ENCODE assay signal across 34 cellular contexts in genomic region chr6:118717106-118717505, GRCh38.
A peak's percentile ranks its signal among the peaks of the same experiment; 100 is the strongest.
DNase-seq lines count a peak whose midpoint lies in the region; ATAC-seq and TF ChIP-seq lines count a peak whose summit lies in the region.
"Had no signal": no experiment of that assay in that cellular context is flagged by ENCODE, and none has a peak within 500 bp of the region (broad histone marks: within the 10 kb centered on the region; RNA-seq: fewer than 3 reads in every experiment).

No MANE protein-coding gene starts in this region.

- H3K79me2 ChIP-seq in H9 (ENCODE audit: insufficient read depth, low read length) = no peaks in the 10 kb centered on the region

- no peak overlapping the region for H2BK5ac ChIP-seq in H9 (ENCODE audit: insufficient read length, low read length)

- no peak overlapping the region for H4K91ac ChIP-seq in H9 (ENCODE audit: insufficient read length, low read depth, low read length)

- H3K27me3 Mint-ChIP-seq in H9 (ENCODE audit: low read depth) = peaks cover 3% of the 10 kb centered on the region; the same call in 1 of the 2 replicates
- H3K27me3 Mint-ChIP-seq: B cell; CD4-positive, alpha-beta memory T cell; CD4-positive, alpha-beta T cell; CD4-positive, CD25-positive, alpha-beta regulatory T cell; CD8-positive, alpha-beta memory T cell had no signal

- H3K18ac ChIP-seq in H9 (ENCODE audit: insufficient read length, low read depth, low read length) = no peak overlapping the region

- no peak overlapping the region for H3K23ac ChIP-seq in H9 (ENCODE audit: insufficient read length, low read depth, low read length)

- H3K23me2 ChIP-seq in H9 (ENCODE audit: insufficient read length, low read depth, low read length, poor library complexity, severe bottlenecking) = no peaks in the 10 kb centered on the region

- no peaks in the 10 kb centered on the region for H3K79me1 ChIP-seq in H9 (ENCODE audit: insufficient read depth, low read depth, low read length, poor library complexity, severe bottlenecking)

- H3K4me1 ChIP-seq in H9 (ENCODE audit: insufficient read depth, low read length) (no peaks in the 10 kb centered on the region), A673 (ENCODE audit: insufficient read depth, low read length, poor library complexity, severe bottlenecking) (no peaks in the 10 kb centered on the region)
- H3K4me1 ChIP-seq: A549, BE2C, Caco-2 had no signal

- TF ChIP-seq CTCF in H9 (conservative IDR thresholded peaks at IDR 0.05) (no peak), A673 (conservative IDR thresholded peaks at IDR 0.05; ENCODE audit: low read depth, low read length) (no peak)

- H3K27me3 ChIP-seq in H9 (ENCODE audit: insufficient read depth, low read length) (no peaks in the 10 kb centered on the region), A673 (replicated peaks; ENCODE audit: insufficient read depth, low read depth, low read length, poor library complexity) (no peaks in the 10 kb centered on the region)
- H3K27me3 ChIP-seq: BE2C; BLaER1; BLaER1 treated with 17β-estradiol and CSF1 and Interleukin-3, amounts not matched to agents 10 nM and 100 nM had no signal

- no peak overlapping the region for H2AFZ ChIP-seq in H9 (ENCODE audit: low read length)

- H3T11ph ChIP-seq in H9 (ENCODE audit: low read length) = no peak overlapping the region

- no peak overlapping the region for H3K4me3 Mint-ChIP-seq in H9
- H3K4me3 Mint-ChIP-seq: B cell; CD14-positive monocyte; CD4-positive, alpha-beta memory T cell; CD4-positive, alpha-beta T cell; CD4-positive, CD25-positive, alpha-beta regulatory T cell; CD8-positive, alpha-beta memory T cell; CD8-positive, alpha-beta T cell had no signal

- H2BK15ac ChIP-seq in H9 (ENCODE audit: low read depth, low read length) = no peak overlapping the region

- POLR2A ChIA-PET in A673 (lab: Charles Lee; ENCODE audit: low non-redundant PET) = no interaction called here

- H3K27ac ChIP-seq in H9 (ENCODE audit: insufficient read length, low read depth, low read length) = no peak overlapping the region
- no peak overlapping the region for H3K27ac ChIP-seq in A673 (ENCODE audit: low read depth, low read length, poor library complexity, severe bottlenecking)
- H3K27ac ChIP-seq: 22Rv1; A549; BLaER1; BLaER1 treated with 17β-estradiol and CSF1 and Interleukin-3, amounts not matched to agents 10 nM and 100 nM; C4-2B had no signal

- H3K9ac ChIP-seq in H9 (ENCODE audit: extremely low read depth, insufficient read length, low read length) = no peak overlapping the region
- H3K9ac ChIP-seq: BLaER1; BLaER1 treated with 17β-estradiol and CSF1 and Interleukin-3, amounts not matched to agents 10 nM and 100 nM had no signal

- H2BK12ac ChIP-seq in H9 (ENCODE audit: insufficient read length, low read depth, low read length) = no peak overlapping the region

- H4K5ac ChIP-seq in H9 (ENCODE audit: insufficient read length, low read depth, low read length) = no peak overlapping the region

- H3K9me3 ChIP-seq in H9 (ENCODE audit: control insufficient read depth, low read depth, low read length) (no peaks in the 10 kb centered on the region), A673 (ENCODE audit: low read depth, low read length, poor library complexity, severe bottlenecking) (no peaks in the 10 kb centered on the region)
- H3K9me3 ChIP-seq: A549, BE2C, Caco-2 had no signal

- intact Hi-C loops in A673 (cut with micrococcal nuclease; ENCODE audit: unreplicated experiment) = no loop called here

- no peak for ATAC-seq in GM21367 (IDR thresholded peaks at IDR 0.05; ENCODE audit: unreplicated experiment)
- ATAC-seq: A549; CD8-positive, alpha-beta T cell had no signal

- H3K4me1 Mint-ChIP-seq in H9 = peaks cover 0 to 4% of the 10 kb centered on the region in 2 experiments; a peak in 1 of 4 replicates

- H3K4ac ChIP-seq in H9 (ENCODE audit: low read depth, low read length) = no peak overlapping the region

- DNase-seq in G401 (ENCODE audit: low spot score) (peak; percentile 89), H9 (no peak), cerebellar cortex (ENCODE audit: low spot score) (peak; percentile 87), cerebellum (ENCODE audit: low spot score) (peak; percentile 77), SW480 (ENCODE audit: low spot score) (no peak), A673 (ENCODE audit: low spot score) (no peak), HuH-7.5 (ENCODE audit: low spot score) (no peak)
- DNase-seq: 8988T; ACHN; AML-193; BE2C; Caco-2; Calu3; CD4-positive, alpha-beta memory T cell; CD4-positive, alpha-beta T cell; CD4-positive, CD25-positive, alpha-beta regulatory T cell; CD8-positive, alpha-beta memory T cell; CD8-positive, alpha-beta T cell; COR-L47; DMS 273 treated with DMSO at 0.1 percent for 48 hours; DMS153; DMS53; DMS79; DMS79 treated with DMSO at 0.1 percent for 48 hours; DND-41; EL had no signal

- H3K36me3 ChIP-seq in A673 (ENCODE audit: insufficient read depth, low read length, poor library complexity, severe bottlenecking) = no peaks in the 10 kb centered on the region
- H3K36me3 ChIP-seq: BE2C; BLaER1; BLaER1 treated with 17β-estradiol and CSF1 and Interleukin-3, amounts not matched to agents 10 nM and 100 nM had no signal

- H3K36me3 Mint-ChIP-seq in H9 (ENCODE audit: insufficient read depth in 1 of 3, low read depth in 3 of 3) = no peaks in the 10 kb centered on the region
- H3K36me3 Mint-ChIP-seq: CD14-positive monocyte; CD4-positive, alpha-beta memory T cell; CD4-positive, CD25-positive, alpha-beta regulatory T cell; CD8-positive, alpha-beta T cell had no signal

- no peak overlapping the region for H3K4me3 ChIP-seq in A673 (ENCODE audit: low read depth, low read length, poor library complexity, severe bottlenecking)
- H3K4me3 ChIP-seq: A549; BLaER1; BLaER1 treated with 17β-estradiol and CSF1 and Interleukin-3, amounts not matched to agents 10 nM and 100 nM had no signal

- H3K56ac ChIP-seq in H9 (ENCODE audit: insufficient read length, low read depth, low read length) = no peak overlapping the region

- H3K27ac Mint-ChIP-seq in H9 = no peak overlapping the region
- H3K27ac Mint-ChIP-seq: CD14-positive monocyte; CD4-positive, alpha-beta memory T cell; CD8-positive, alpha-beta memory T cell; CD8-positive, alpha-beta T cell had no signal

- H2AK5ac ChIP-seq in H9 (ENCODE audit: insufficient read length, low read length) = no peak overlapping the region

- H4K20me1 ChIP-seq in H9 (ENCODE audit: control insufficient read depth, insufficient read depth, insufficient read length) = no peaks in the 10 kb centered on the region
- H4K20me1 ChIP-seq: BLaER1; BLaER1 treated with 17β-estradiol and CSF1 and Interleukin-3, amounts not matched to agents 10 nM and 100 nM had no signal

- no peak overlapping the region for H3K14ac ChIP-seq in H9 (ENCODE audit: insufficient read depth, low read length)

- CTCF ChIA-PET in A673 (lab: Charles Lee) = interaction anchor here (0.7 kb wide), 1 partner anchor 43 kb away, joined by 3 read pairs; no protein-coding TSS in a partner anchor

- WGBS in H9 (ENCODE audit: extremely low coverage, insufficient read length, low lambda C conversion rate) = no CpG with 5 or more reads among the region's 13 CpGs

- H2BK20ac ChIP-seq in H9 (ENCODE audit: low read depth, low read length, poor library complexity, severe bottlenecking) = peak overlapping the region; percentile 75

- no peak overlapping the region for H2BK120ac ChIP-seq in H9 (ENCODE audit: low read depth, low read length, poor library complexity, severe bottlenecking)

- H3K9me3 Mint-ChIP-seq in H9 = no peaks in the 10 kb centered on the region
- H3K9me3 Mint-ChIP-seq: CD4-positive, alpha-beta memory T cell; CD4-positive, alpha-beta T cell; CD4-positive, CD25-positive, alpha-beta regulatory T cell; CD8-positive, alpha-beta memory T cell; CD8-positive, alpha-beta T cell had no signal

- H3K4me2 ChIP-seq in H9 (ENCODE audit: insufficient read depth, insufficient read length, low read length) = no peak overlapping the region
- H3K4me2 ChIP-seq: A549; BLaER1; BLaER1 treated with 17β-estradiol and CSF1 and Interleukin-3, amounts not matched to agents 10 nM and 100 nM had no signal

- in situ Hi-C loops in G401 (cut with HindIII; ENCODE audit: low sequenced_read_pairs) = no loop called here

- no TSS peak for BruUV-seq in A673 (replicated peaks; lab: Mats Ljungman, UMichigan)

- no peak overlapping the region for H4K8ac ChIP-seq in H9 (replicated peaks; ENCODE audit: insufficient read length, low read depth, low read length)

Comparison
In these comparisons a context has a peak if more than half of its experiments do, and no peak if none do; other contexts are left out.
1. DNase-seq: peak in G401 (single experiment), cerebellar cortex (single experiment) and cerebellum (single experiment); none in H9 (single experiment), SW480 (single experiment), A673 (single experiment) and HuH-7.5 (single experiment).